Comparison of ENCODE assay signal across 8 cellular contexts in genomic region chr5:72955143-72955767, GRCh38. TPM values are rescaled to one million over a fixed set of nuclear protein-coding genes. Genes with fewer than 3 reads are reported as not detected.
DNase-seq lines count a peak whose midpoint lies in the region; ATAC-seq and TF ChIP-seq lines count a peak whose summit lies in the region.

No MANE protein-coding gene starts in this region.

- peak; percentile 30 for ATAC-seq in HG02884 (IDR thresholded peaks at IDR 0.05; ENCODE audit: unreplicated experiment)
- peak; percentile 45 to 54 for ATAC-seq in natural killer cell treated with Interleukin-12 subunit alpha and Interleukin-12 subunit beta and Interleukin-15 and Interleukin-18, amount 100 ng/mL, for 72 hours

- peak overlapping the region; percentile 74 for H3K4me3 ChIP-seq in SJCRH30

- TF ChIP-seq POLR2A in erythroblast (IDR thresholded peaks at IDR 0.05; ENCODE audit: low read length), result no peak

- H3K4me1 Mint-ChIP-seq in T-helper 1 cell treated with Interleukin-12 subunit alpha and Interleukin-12 subunit beta and Interleukin-4 antibody, amounts not matched to agents 30 μg/mL and 1 μg/mL, for 36 hours (ENCODE audit: low read depth), result peaks cover 13% of the 10 kb centered on the region
- peaks cover 12 to 16% of the 10 kb centered on the region in 2 donors for H3K4me1 Mint-ChIP-seq in natural killer cell treated with Interleukin-12 subunit alpha and Interleukin-12 subunit beta and Interleukin-15 and Interleukin-18, amount 100 ng/mL, for 72 hours (ENCODE audit: low read depth in 2 of 2)

- no peaks in the 10 kb centered on the region for H3K27me3 ChIP-seq in SJCRH30

- peak overlapping the region; percentile 88 for H3K4me3 Mint-ChIP-seq in T-helper 1 cell treated with Interleukin-12 subunit alpha and Interleukin-12 subunit beta and Interleukin-4 antibody, amounts not matched to agents 30 μg/mL and 1 μg/mL, for 36 hours
- H3K4me3 Mint-ChIP-seq in natural killer cell treated with Interleukin-12 subunit alpha and Interleukin-12 subunit beta and Interleukin-15 and Interleukin-18, amount 100 ng/mL, for 72 hours, result peak overlapping the region; percentile 91

- peaks cover 3% of the 10 kb centered on the region for H3K36me3 Mint-ChIP-seq in T-helper 1 cell treated with Interleukin-12 subunit alpha and Interleukin-12 subunit beta and Interleukin-4 antibody, amounts not matched to agents 30 μg/mL and 1 μg/mL, for 36 hours (ENCODE audit: low read depth)
- H3K36me3 Mint-ChIP-seq in natural killer cell treated with Interleukin-12 subunit alpha and Interleukin-12 subunit beta and Interleukin-15 and Interleukin-18, amount 100 ng/mL, for 72 hours, result no peaks in the 10 kb centered on the region

- H3K36me3 ChIP-seq in SJCRH30, result 0 out of 2 replicates have a peak, but pooled peaks cover 3% of the 10 kb centered on the region

- H3K9me3 ChIP-seq in SJCRH30 (replicated peaks), result no peaks in the 10 kb centered on the region

- no peaks in the 10 kb centered on the region for H3K9me3 Mint-ChIP-seq in T-helper 1 cell treated with Interleukin-12 subunit alpha and Interleukin-12 subunit beta and Interleukin-4 antibody, amounts not matched to agents 30 μg/mL and 1 μg/mL, for 36 hours
- H3K9me3 Mint-ChIP-seq in natural killer cell treated with Interleukin-12 subunit alpha and Interleukin-12 subunit beta and Interleukin-15 and Interleukin-18, amount 100 ng/mL, for 72 hours, result no peaks in the 10 kb centered on the region

- H3K27ac Mint-ChIP-seq in T-helper 1 cell treated with Interleukin-12 subunit alpha and Interleukin-12 subunit beta and Interleukin-4 antibody, amounts not matched to agents 30 μg/mL and 1 μg/mL, for 36 hours, result peak overlapping the region; percentile 76
- peak overlapping the region; percentile 83 to 92 for H3K27ac Mint-ChIP-seq in natural killer cell treated with Interleukin-12 subunit alpha and Interleukin-12 subunit beta and Interleukin-15 and Interleukin-18, amount 100 ng/mL, for 72 hours

- peak overlapping the region; percentile 70 for H3K27ac ChIP-seq in SJCRH30

- 0 out of 2 replicates have a peak, but pooled peaks cover 2% of the 10 kb centered on the region for H3K4me1 ChIP-seq in SJCRH30

- peaks cover 66% of the 10 kb centered on the region for H3K27me3 Mint-ChIP-seq in T-helper 1 cell treated with Interleukin-12 subunit alpha and Interleukin-12 subunit beta and Interleukin-4 antibody, amounts not matched to agents 30 μg/mL and 1 μg/mL, for 36 hours (ENCODE audit: low read depth)
- H3K27me3 Mint-ChIP-seq in natural killer cell treated with Interleukin-12 subunit alpha and Interleukin-12 subunit beta and Interleukin-15 and Interleukin-18, amount 100 ng/mL, for 72 hours, result peaks cover 0 to 6% of the 10 kb centered on the region in 2 donors

- DNase-seq in T-helper 1 cell (no peak), SJCRH30 (no peak), erythroblast (lab: John Stamatoyannopoulos, UW) (peak; percentile 83 to 88), retina (no peak)
- no peak for DNase-seq in natural killer cell treated with Interleukin-12 subunit alpha and Interleukin-12 subunit beta and Interleukin-15 and Interleukin-18, amount 100 ng/mL, for 72 hours (ENCODE audit: low spot score)
- no peak for DNase-seq in effector CD4-positive, alpha-beta T cell

RNA-seq across cellular contexts. Expression of gene FCHO2, which starts 0.6 kb away (rescaled TPM):
- 11.1 and 15.4 TPM in 2 replicates for total RNA-seq in SJCRH30 (2014; rRNA removed; shearing (Covaris generic))
- total RNA-seq in natural killer cell treated with Interleukin-12 subunit alpha and Interleukin-12 subunit beta and Interleukin-15 and Interleukin-18, amount 100 ng/mL, for 72 hours, result 1 to 10 TPM; 3.4 to 7.1 TPM

Comparison
In these comparisons a context has a peak if more than half of its experiments do, and no peak if none do; other contexts are left out.
1. DNase-seq: peak in erythroblast (2 of 2); none in T-helper 1 cell (0 of 5), SJCRH30 (0 of 2), natural killer cell treated with Interleukin-12 subunit alpha and Interleukin-12 subunit beta and Interleukin-15 and Interleukin-18, amount 100 ng/mL, for 72 hours (single experiment), retina (single experiment) and effector CD4-positive, alpha-beta T cell (single experiment).